In the genomic region with DNA sequence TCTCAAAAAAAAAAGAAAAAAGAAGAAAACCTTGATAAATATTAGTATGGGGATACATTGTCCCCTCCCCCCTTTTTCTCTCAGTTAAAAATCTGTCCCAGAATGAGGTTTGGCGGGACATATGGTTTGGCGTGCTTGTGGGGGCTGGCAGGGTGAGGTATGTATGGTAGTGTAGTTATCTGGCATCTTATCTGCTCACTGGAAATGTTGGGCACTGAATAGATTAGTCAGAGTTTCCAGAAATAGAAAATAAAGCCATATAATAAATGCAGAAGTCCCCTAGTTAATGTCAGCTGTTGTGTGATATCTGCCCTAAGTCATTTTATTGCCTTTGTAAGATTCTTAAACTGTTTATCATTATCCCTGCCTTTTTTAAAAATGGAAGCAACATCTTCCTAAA, we compare ENCODE assay signal across 15 cellular contexts.
"Had no signal": no experiment of that assay in that cellular context is flagged by ENCODE, and none has a peak within 500 bp of the region (broad histone marks: within the 10 kb centered on the region; RNA-seq: fewer than 3 reads in every experiment).

No MANE protein-coding gene starts in this region.

- H3K4me3 ChIP-seq: ascending aorta, coronary artery, gastroesophageal sphincter, hepatocyte, right atrium auricular region, transverse colon had no signal

- H3K4me2 ChIP-seq: hepatocyte had no signal

- ATAC-seq: gastroesophageal sphincter; stimulated activated memory B cell treated with anti-CD40 and anti-IgM and Interleukin-4, amounts not matched to agents 10 μg/mL and 1 μg/mL and 100 μg/mL, for 72 hours had no signal

- DNase-seq: activated CD4-positive, alpha-beta T cell treated with anti-CD3 and anti-CD28 coated beads for 1 hour; activated CD4-positive, alpha-beta T cell treated with anti-CD3 and anti-CD28 coated beads, Interleukin-2, amount 50 U/mL, for 48 hours; activated naive CD4-positive, alpha-beta T cell; activated T-cell treated with anti-CD3 and anti-CD28 coated beads, Interleukin-2, amount 50 U/mL, for 48 hours; effector CD8-positive, alpha-beta T cell; posterior cingulate gyrus; SW 1271; transverse colon had no signal

- H3K36me3 ChIP-seq: ascending aorta, gastroesophageal sphincter, right atrium auricular region, transverse colon had no signal

- H3K27me3 ChIP-seq: ascending aorta, gastroesophageal sphincter, hepatocyte, right atrium auricular region, transverse colon had no signal

- H3K27ac ChIP-seq: ascending aorta, coronary artery, epithelial cell of prostate, gastroesophageal sphincter, hepatocyte, right atrium auricular region, transverse colon had no signal

- H3K9me3 ChIP-seq: right atrium auricular region, transverse colon had no signal

- H2AFZ ChIP-seq: hepatocyte had no signal
